In genomic region chr1:86067626-86068025, GRCh38 we compare ENCODE assay signal across 20 cellular contexts.
DNase-seq lines count a peak whose midpoint lies in the region; ATAC-seq, FAIRE-seq and TF ChIP-seq lines count a peak whose summit lies in the region.
"Had no signal": no experiment of that assay in that cellular context is flagged by ENCODE, and none has a peak within 500 bp of the region (broad histone marks: within the 10 kb centered on the region; RNA-seq: fewer than 3 reads in every experiment).

No MANE protein-coding gene starts in this region.

- CTCF ChIA-PET in IMR-90 (lab: Yijun Ruan, JAX): interaction anchor here (0.6 kb wide), 1 partner anchor 50 kb away, joined by 4 read pairs; no protein-coding TSS in a partner anchor

- H3K4me1 ChIP-seq in IMR-90 (ENCODE audit: control insufficient read depth, insufficient read depth, low read length) (peaks cover 14% of the 10 kb centered on the region), pancreas (no peaks in the 10 kb centered on the region)
- H3K4me1 ChIP-seq: BLaER1 treated with 17β-estradiol and CSF1 and Interleukin-3, amounts not matched to agents 10 nM and 100 nM had no signal

- no peak overlapping the region for H2AFZ ChIP-seq in IMR-90 (replicated peaks; ENCODE audit: low read length, poor library complexity)

- no peak for TF ChIP-seq RAD21 in IMR-90 (IDR thresholded peaks at IDR 0.05; ENCODE audit: low read length)

- FAIRE-seq in frontal cortex (lab: Jason Lieb, UNC) (peak; percentile 24), pancreas (lab: Jason Lieb, UNC) (no peak)
- FAIRE-seq: A204.1, D721Med, GM12891, GM18507 had no signal

- H3K9me1 ChIP-seq in IMR-90 (ENCODE audit: insufficient read depth, low read length): peaks cover 9% of the 10 kb centered on the region; the same call in 1 of the 2 replicates

- TF ChIP-seq POLR2A in IMR-90 (IDR thresholded peaks at IDR 0.05; ENCODE audit: low read depth, low read length) (no peak), lower leg skin (IDR thresholded peaks at IDR 0.05) (no peak)

- H3K9me3 ChIP-seq in IMR-90 (ENCODE audit: control insufficient read depth, insufficient read depth, low read length) (no peaks in the 10 kb centered on the region), pancreas (no peaks in the 10 kb centered on the region)
- H3K9me3 ChIP-seq: BLaER1 treated with 17β-estradiol and CSF1 and Interleukin-3, amounts not matched to agents 10 nM and 100 nM had no signal

- POLR2A ChIA-PET in IMR-90 (lab: Charles Lee; ENCODE audit: unreplicated experiment): no interaction called here

- peak; percentile 59 for DNase-seq in IMR-90
- peak; percentile 51 to 53 for DNase-seq in cardiac fibroblast (ENCODE audit: low read depth in 2 of 2)
- DNase-seq in frontal cortex (ENCODE audit: low spot score in 2 of 2): no peak
- DNase-seq in retinal pigment epithelial cell (ENCODE audit: low read depth): peak; percentile 72
- DNase-seq in pancreas: no peak
- no peak for DNase-seq in kidney tubule cell (ENCODE audit: low spot score)
- DNase-seq in DMS79 (lab: John Stamatoyannopoulos, UW): no peak
- no peak for DNase-seq in lower leg skin (ENCODE audit: low spot score in 2 of 2)
- DNase-seq: CD8-positive, alpha-beta memory T cell; DND-41; GF-D8; NCI-H1092; NCI-H1694 treated with DMSO at 0.1 percent for 48 hours; NCI-H524 treated with DMSO at 0.1 percent for 48 hours had no signal

- H4K20me1 ChIP-seq in IMR-90 (ENCODE audit: insufficient read depth, low read length): no peaks in the 10 kb centered on the region
- H4K20me1 ChIP-seq: BLaER1 treated with 17β-estradiol and CSF1 and Interleukin-3, amounts not matched to agents 10 nM and 100 nM had no signal

- H4K8ac ChIP-seq in IMR-90 (ENCODE audit: low read depth in 2 of 2, low read length in 2 of 2): no peak overlapping the region

- no peak overlapping the region for H2BK120ac ChIP-seq in IMR-90 (ENCODE audit: low read depth, low read length)

- BruUV-seq in IMR-90 (replicated peaks; lab: Mats Ljungman, UMichigan): no TSS peak

- no peak overlapping the region for H2BK20ac ChIP-seq in IMR-90 (ENCODE audit: low read depth, low read length)

- no peak overlapping the region for H2AK9ac ChIP-seq in IMR-90 (replicated peaks; ENCODE audit: low read depth, low read length, poor library complexity)

- dilution Hi-C loops in IMR-90 (cut with HindIII; ENCODE audit: low sequenced_read_pairs, unreplicated experiment): no loop called here

- H3K36me3 ChIP-seq in IMR-90 (ENCODE audit: control insufficient read depth, insufficient read depth, low read length): no peaks in the 10 kb centered on the region
- H3K36me3 ChIP-seq in pancreas: no peaks in the 10 kb centered on the region
- H3K36me3 ChIP-seq: BLaER1 treated with 17β-estradiol and CSF1 and Interleukin-3, amounts not matched to agents 10 nM and 100 nM had no signal

- H3K9ac ChIP-seq in IMR-90 (ENCODE audit: low read depth, low read length): no peak overlapping the region
- H3K9ac ChIP-seq: BLaER1 treated with 17β-estradiol and CSF1 and Interleukin-3, amounts not matched to agents 10 nM and 100 nM; KMS-11 had no signal

- H3K27ac ChIP-seq in IMR-90 (ENCODE audit: insufficient read depth, low read length) (no peak overlapping the region), pancreas (no peak overlapping the region)
- H3K27ac ChIP-seq: BLaER1 treated with 17β-estradiol and CSF1 and Interleukin-3, amounts not matched to agents 10 nM and 100 nM; KMS-11 had no signal

- H3K4me2 ChIP-seq in IMR-90 (ENCODE audit: low read depth, low read length): no peak overlapping the region
- H3K4me2 ChIP-seq: BLaER1 treated with 17β-estradiol and CSF1 and Interleukin-3, amounts not matched to agents 10 nM and 100 nM; KMS-11 had no signal

- intact Hi-C loops in IMR-90 (cut with micrococcal nuclease): no loop called here
- intact Hi-C loops in pancreas (cut with DNase I): no loop called here
- intact Hi-C loops in lower leg skin (cut with DNase I; ENCODE audit: low total_unique reads): no loop called here

- H3K27me3 ChIP-seq in IMR-90 (ENCODE audit: control insufficient read depth, insufficient read depth, low read length) (no peaks in the 10 kb centered on the region), pancreas (no peaks in the 10 kb centered on the region)
- H3K27me3 ChIP-seq: BLaER1 treated with 17β-estradiol and CSF1 and Interleukin-3, amounts not matched to agents 10 nM and 100 nM had no signal

- H3K56ac ChIP-seq in IMR-90 (ENCODE audit: extremely low read depth, insufficient read depth, low read length): no peak overlapping the region

- no peak overlapping the region for H4K91ac ChIP-seq in IMR-90 (ENCODE audit: insufficient read depth, low read depth, low read length)

- H3K4ac ChIP-seq in IMR-90 (ENCODE audit: low read depth, low read length): no peak overlapping the region

- no peak overlapping the region for H3K4me3 ChIP-seq in IMR-90 (ENCODE audit: insufficient read depth, low read depth, low read length)
- H3K4me3 ChIP-seq in cardiac fibroblast (replicated peaks in 1 of 2; ENCODE audit: low read depth in 2 of 2, low read length in 2 of 2): no peak overlapping the region
- no peak overlapping the region for H3K4me3 ChIP-seq in retinal pigment epithelial cell (ENCODE audit: low read length)
- H3K4me3 ChIP-seq in pancreas: no peak overlapping the region
- no peak overlapping the region for H3K4me3 ChIP-seq in lower leg skin (ENCODE audit: low read depth, poor library complexity, severe bottlenecking)
- H3K4me3 ChIP-seq: BLaER1 treated with 17β-estradiol and CSF1 and Interleukin-3, amounts not matched to agents 10 nM and 100 nM had no signal

- no peak overlapping the region for H2BK15ac ChIP-seq in IMR-90 (ENCODE audit: low read depth, low read length)

- H3K23ac ChIP-seq in IMR-90 (ENCODE audit: low read depth, low read length): no peak overlapping the region

- no peak overlapping the region for H2BK5ac ChIP-seq in IMR-90 (ENCODE audit: low read depth, low read length, poor library complexity, severe bottlenecking)

- no peak overlapping the region for H2AK5ac ChIP-seq in IMR-90 (ENCODE audit: low read depth, low read length)

- no peak overlapping the region for H4K5ac ChIP-seq in IMR-90 (ENCODE audit: low read depth, low read length)

- in situ Hi-C loops in IMR-90 (cut with MboI; ENCODE audit: low sequenced_read_pairs): no loop called here

- H3K18ac ChIP-seq in IMR-90 (ENCODE audit: low read depth, low read length): no peak overlapping the region

- TF ChIP-seq CTCF in IMR-90 (conservative IDR thresholded peaks at IDR 0.05; ENCODE audit: low read depth, low read length) (no peak), cardiac fibroblast (IDR thresholded peaks at IDR 0.05; ENCODE audit: low read depth, low read length) (no peak), retinal pigment epithelial cell (conservative IDR thresholded peaks at IDR 0.05; ENCODE audit: low read depth, low read length) (no peak), pancreas (IDR thresholded peaks at IDR 0.05) (no peak), lower leg skin (IDR thresholded peaks at IDR 0.05) (no peak)

- no peak overlapping the region for H3K14ac ChIP-seq in IMR-90 (replicated peaks; ENCODE audit: low read depth, low read length)

- ATAC-seq in IMR-90 (ENCODE audit: low read depth) (no peak), pancreas (no peak)

- no peaks in the 10 kb centered on the region for H3K79me1 ChIP-seq in IMR-90 (ENCODE audit: low read depth in 1 of 2, low read length in 2 of 2)

TF ChIP-seq in IMR-90, 13 proteins besides CTCF, POLR2A, EP300 and RAD21:
- TF ChIP-seq RFX5 (IDR thresholded peaks at IDR 0.05; ENCODE audit: low read depth, low read length) (no peak), SMC3 (IDR thresholded peaks at IDR 0.05; ENCODE audit: low read depth, low read length) (no peak), CEBPB (IDR thresholded peaks at IDR 0.05; ENCODE audit: low read depth, low read length) (no peak), RCOR1 (IDR thresholded peaks at IDR 0.05; ENCODE audit: insufficient replicate concordance, low read length) (no peak), MXI1 (IDR thresholded peaks at IDR 0.05; ENCODE audit: borderline replicate concordance, low read depth, low read length) (no peak)

Comparison
In these comparisons a context has a peak if more than half of its experiments do, and no peak if none do; other contexts are left out.
1. DNase-seq: peak in IMR-90 (single experiment), cardiac fibroblast (2 of 2) and retinal pigment epithelial cell (single experiment); none in frontal cortex (0 of 2), pancreas (0 of 6), kidney tubule cell (single experiment), DMS79 (single experiment) and lower leg skin (0 of 2).